In the genomic region with DNA sequence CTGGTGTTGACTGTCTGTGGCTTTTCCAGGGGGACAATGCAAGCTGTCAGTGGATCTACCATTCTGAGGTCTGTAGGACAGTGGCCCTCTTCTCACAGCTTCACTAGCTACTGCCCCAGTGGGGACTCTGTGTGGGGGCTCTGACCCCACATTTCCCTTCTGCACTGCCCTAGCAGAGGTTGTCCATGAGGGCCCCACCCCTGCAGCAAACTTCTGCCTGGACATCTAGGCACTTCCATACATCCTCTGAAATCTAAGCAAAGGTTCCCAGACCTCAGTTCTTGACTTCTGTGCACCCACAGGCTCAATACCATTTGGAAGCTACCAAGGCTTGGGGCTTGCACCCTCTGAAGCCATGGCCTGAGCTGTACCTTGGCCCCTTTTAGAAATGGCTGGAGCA, we compare ENCODE assay signal across 3 cellular contexts.
DNase-seq lines count a peak whose midpoint lies in the region; ATAC-seq, FAIRE-seq and TF ChIP-seq lines count a peak whose summit lies in the region.
"Not testable (repeated sequence)": the region's sequence is repeated elsewhere in the genome, so short reads cannot be mapped to it uniquely, and the experiment has no call there.

No MANE protein-coding gene starts in this region.

- not testable (repeated sequence) for H3K79me2 ChIP-seq in K562 (ENCODE audit: control insufficient read depth, insufficient read depth, low read length)

- H3K27ac ChIP-seq in HEK293 (ENCODE audit: extremely low read depth, low read depth, low read length); K562 (ENCODE audit: extremely low read depth, low read depth, low read length): not testable (repeated sequence)

- not testable (repeated sequence) for H4K20me1 ChIP-seq in K562 (replicated peaks; ENCODE audit: control insufficient read depth, insufficient read depth, low read length)

- not testable (repeated sequence) for H2AFZ ChIP-seq in K562 (ENCODE audit: low read depth, low read length)

- POLR2A ChIA-PET in HEK293 (lab: Yijun Ruan, JAX); K562 (lab: Yijun Ruan, JAX): not testable (repeated sequence)

- not testable (repeated sequence) for H3K9me1 ChIP-seq in K562 (ENCODE audit: control insufficient read depth, insufficient read depth, low read length)

- not testable (repeated sequence) for H3K4me1 ChIP-seq in HEK293 (ENCODE audit: control insufficient read depth, insufficient read depth, low read length); K562 (replicated peaks in 1 of 2; ENCODE audit: control insufficient read depth in 2 of 2, insufficient read depth in 2 of 2, low read length in 2 of 2)

- H3K27me3 ChIP-seq in K562 (ENCODE audit: control insufficient read depth in 2 of 2, insufficient read depth in 2 of 2, low read length in 2 of 2): peaks cover 7 to 10% of the 10 kb centered on the region in 2 experiments; a peak in 2 of 5 replicates

- TF ChIP-seq EP300 in K562 (IDR thresholded peaks at IDR 0.05; ENCODE audit: low read length): not testable (repeated sequence)

- not testable (repeated sequence) for FAIRE-seq in K562 (lab: Jason Lieb, UNC)

- ATAC-seq in K562: not testable (repeated sequence)

- not testable (repeated sequence) for TF ChIP-seq POLR2A in K562 (conservative IDR thresholded peaks at IDR 0.05)

- TF ChIP-seq RAD21 in K562 (CRISPR knock-in tag; conservative IDR thresholded peaks at IDR 0.05 in 1 of 2, IDR thresholded peaks at IDR 0.05 in 1 of 2): not testable (repeated sequence)

- CTCF ChIA-PET in HEK293 (lab: Yijun Ruan, JAX); K562 (lab: Yijun Ruan, JAX; ENCODE audit: low intra/inter-chr PET ratio): not testable (repeated sequence)

- BruUV-seq in K562 (replicated peaks; lab: Mats Ljungman, UMichigan): not testable (repeated sequence)

- not testable (repeated sequence) for H3K4me2 ChIP-seq in K562 (ENCODE audit: insufficient read depth, low read length)

- not testable (repeated sequence) for H3K9me3 ChIP-seq in HEK293 (ENCODE audit: control insufficient read depth, insufficient read depth, low read depth, low read length); K562 (replicated peaks; ENCODE audit: control insufficient read depth, insufficient read depth, low read depth, low read length); iPS-18c (ENCODE audit: control insufficient read depth, insufficient read depth, low read length)

- not testable (repeated sequence) for H3K4me3 ChIP-seq in HEK293 (ENCODE audit: low read depth, low read length); K562
- H3K4me3 ChIP-seq in iPS-18c (ENCODE audit: insufficient read depth, low read depth, low read length): 0 out of 2 replicates have a peak overlapping the region, but pooled peaks have one; percentile 9

- not testable (repeated sequence) for H3K9ac ChIP-seq in K562 (ENCODE audit: insufficient read depth in 1 of 2, low read depth in 2 of 2, low read length in 2 of 2)

- in situ Hi-C loops in K562 (cut with MboI): not testable (repeated sequence)

- not testable (repeated sequence) for DNase-seq in K562 (ENCODE audit: extremely low read depth in 1 of 4, low spot score in 3 of 4)

- intact Hi-C loops in K562 (cut with micrococcal nuclease): not testable (repeated sequence)

- not testable (repeated sequence) for H3K36me3 ChIP-seq in HEK293 (ENCODE audit: control insufficient read depth in 2 of 2, insufficient read depth in 1 of 2, low read length in 2 of 2); K562 (ENCODE audit: control insufficient read depth, insufficient read depth, low read length)

- TF ChIP-seq CTCF in HEK293 (tag by site-specific recombination; IDR thresholded peaks at IDR 0.05); K562 (IDR thresholded peaks at IDR 0.05 in 2 of 3, conservative IDR thresholded peaks at IDR 0.05 in 1 of 3; ENCODE audit: insufficient read depth in 2 of 3, low read depth in 1 of 3, low read length in 3 of 3): not testable (repeated sequence)

TF ChIP-seq in HEK293, 187 proteins besides CTCF, POLR2A, EP300 and RAD21:
- peak; percentile 61 for TF ChIP-seq SETDB1 (IDR thresholded peaks at IDR 0.05; ENCODE audit: insufficient read length, low read length)

TF ChIP-seq in K562, 482 proteins besides CTCF, POLR2A, EP300 and RAD21:
- TF ChIP-seq ZFP36 (IDR thresholded peaks at IDR 0.05; ENCODE audit: low read depth, low read length, partially characterized antibody) (peak; percentile 40), CBX5 (IDR thresholded peaks at IDR 0.05; ENCODE audit: borderline replicate concordance, low read depth) (peak; percentile 90; the same call in 1 of the 2 replicates), CBX1 (IDR thresholded peaks at IDR 0.05; ENCODE audit: low read depth) (0 out of 2 replicates have a peak, but pooled peaks have one; percentile 48)
